In genomic region chr6:122026572-122027369, GRCh38 we compare ENCODE assay signal across 16 cellular contexts.
DNase-seq lines count a peak whose midpoint lies in the region; ATAC-seq, FAIRE-seq and TF ChIP-seq lines count a peak whose summit lies in the region.
"Had no signal": no experiment of that assay in that cellular context is flagged by ENCODE, and none has a peak within 500 bp of the region (broad histone marks: within the 10 kb centered on the region; RNA-seq: fewer than 3 reads in every experiment).

No MANE protein-coding gene starts in this region.

- peaks cover 8% of the 10 kb centered on the region for H3K4me1 ChIP-seq in hepatocyte (ENCODE audit: insufficient read depth)
- H3K4me1 ChIP-seq in heart right ventricle: peaks cover 0 to 3% (median 0%) of the 10 kb centered on the region in 9 donors

- no peaks in the 10 kb centered on the region for H3K9me3 ChIP-seq in hepatocyte (ENCODE audit: low read depth)
- no peaks in the 10 kb centered on the region for H3K9me3 ChIP-seq in heart right ventricle

- no peaks in the 10 kb centered on the region for H3K36me3 ChIP-seq in hepatocyte (replicated peaks; ENCODE audit: insufficient read depth, low read depth)
- no peaks in the 10 kb centered on the region for H3K36me3 ChIP-seq in heart right ventricle

- H3K4me2 ChIP-seq in hepatocyte: no peak overlapping the region

- peak; percentile 66 for ATAC-seq in omental fat pad (ENCODE audit: low FRiP score)
- no peak for ATAC-seq in heart right ventricle
- ATAC-seq in GM19324 (IDR thresholded peaks at IDR 0.05; ENCODE audit: low FRiP score, unreplicated experiment): no peak

- no peaks in the 10 kb centered on the region for H3K27me3 ChIP-seq in hepatocyte
- H3K27me3 ChIP-seq in heart right ventricle: no peaks in the 10 kb centered on the region

- no peak overlapping the region for H2AFZ ChIP-seq in hepatocyte

- intact Hi-C loops in heart right ventricle (cut with DNase I): loop anchor here in 4 of 10 donors (5.0 to 10.0 kb wide), 4 partner anchors 156 to 182 kb away; no protein-coding TSS in a partner anchor

- TF ChIP-seq CTCF in choroid plexus epithelial cell (conservative IDR thresholded peaks at IDR 0.05; ENCODE audit: low read depth, low read length) (no peak), hepatocyte (IDR thresholded peaks at IDR 0.05; ENCODE audit: poor library complexity) (no peak), omental fat pad (IDR thresholded peaks at IDR 0.05) (no peak), heart right ventricle (IDR thresholded peaks at IDR 0.05) (no peak)

- H3K4me3 ChIP-seq in choroid plexus epithelial cell (ENCODE audit: low read depth, low read length) (no peak overlapping the region), hepatocyte (no peak overlapping the region), heart right ventricle (no peak overlapping the region)

- H3K27ac ChIP-seq in hepatocyte (peak overlapping the region; percentile 7), heart right ventricle (no peak overlapping the region)

- no peaks in the 10 kb centered on the region for H4K20me1 ChIP-seq in hepatocyte (ENCODE audit: insufficient read depth, poor library complexity, severe bottlenecking)

- WGBS in hepatocyte (ENCODE audit: low lambda C conversion rate, missing lambda C conversion rate): 66% methylated on average over 3 of the region's 3 CpGs
- WGBS in heart right ventricle, 2 donors: 66 to 87% methylated on average over 3 of the region's 3 CpGs

- H3K79me2 ChIP-seq in hepatocyte: no peaks in the 10 kb centered on the region

- DNase-seq in choroid plexus epithelial cell (ENCODE audit: low read depth): peak; percentile 27
- DNase-seq in hepatocyte (ENCODE audit: low spot score): no peak
- no peak for DNase-seq in omental fat pad (ENCODE audit: low spot score)
- DNase-seq in heart right ventricle: no peak
- no peak for DNase-seq in superior temporal gyrus (ENCODE audit: extremely low spot score)
- no peak for DNase-seq in SIG-M5 (lab: John Stamatoyannopoulos, UW)
- DNase-seq: ACHN; C1 segment of cervical spinal cord; Calu3; CD4-positive, alpha-beta T cell; DMS 273 treated with DMSO at 0.1 percent for 48 hours; GOT3; H9 had no signal

- no peaks in the 10 kb centered on the region for H3K9me2 ChIP-seq in hepatocyte (replicated peaks; ENCODE audit: insufficient read depth)

- FAIRE-seq in G401.6 (lab: Jason Lieb, UNC): peak; percentile 83
- FAIRE-seq: GM12891 had no signal
